24 cellular contexts compared by ENCODE assay signal in the genomic region with DNA sequence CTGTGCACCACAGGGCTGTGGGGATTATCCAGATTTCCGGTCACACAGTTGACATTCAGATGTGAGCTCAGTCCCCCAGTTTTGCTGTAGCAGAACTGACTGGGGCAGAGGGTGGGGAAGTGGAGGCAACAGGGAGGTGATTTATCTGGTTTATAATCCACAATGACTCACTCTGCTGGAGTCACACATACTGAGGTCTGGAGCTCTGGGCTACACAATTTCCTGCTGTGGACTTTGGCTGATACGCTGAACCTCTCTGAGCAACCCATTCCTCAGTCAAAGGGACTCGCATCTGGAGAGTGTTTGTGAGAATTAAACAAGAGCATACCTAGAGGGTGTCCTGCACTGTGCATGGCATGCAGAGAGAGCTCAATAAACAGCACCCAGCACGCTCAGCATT.
"Had no signal": no experiment of that assay in that cellular context is flagged by ENCODE, and none has a peak within 500 bp of the region (broad histone marks: within the 10 kb centered on the region; RNA-seq: fewer than 3 reads in every experiment).

No MANE protein-coding gene starts in this region.

- H3K4me1 ChIP-seq: left lung, spleen had no signal

- H3K9me3 ChIP-seq: left lung, spleen, thyroid gland had no signal

- H3K36me3 ChIP-seq: left lung, neural progenitor cell, spleen, thyroid gland had no signal

- H3K27me3 Mint-ChIP-seq: activated naive CD4-positive, alpha-beta T cell treated with anti-CD3 and anti-CD28 coated beads, Interleukin-2, amount 10 ng/mL, durations not matched to agents 7 days and 5 days; dendritic cell treated with granulocyte-macrophage colony-stimulating factor and Interleukin-4, amounts not matched to agents 40 ng/mL and 50 ng/mL, for 4 days had no signal

- H3K4me3 ChIP-seq: left lung, neural progenitor cell, spleen, thyroid gland had no signal

- H3K27me3 ChIP-seq: left lung, neural progenitor cell, thyroid gland had no signal

- H3K9me3 Mint-ChIP-seq: activated CD4-positive, alpha-beta memory T cell treated with anti-CD3 and anti-CD28 coated beads for 36 hours; activated naive CD4-positive, alpha-beta T cell treated with anti-CD3 and anti-CD28 coated beads, Interleukin-2, amount 10 ng/mL, durations not matched to agents 7 days and 5 days; T-helper 1 cell treated with Interleukin-12 subunit alpha and Interleukin-12 subunit beta and Interleukin-4 antibody, amounts not matched to agents 30 μg/mL and 1 μg/mL, for 36 hours had no signal

- H2AFZ ChIP-seq: neural progenitor cell had no signal

- H3K4me3 Mint-ChIP-seq: activated CD4-positive, alpha-beta memory T cell treated with anti-CD3 and anti-CD28 coated beads for 36 hours; activated naive CD4-positive, alpha-beta T cell treated with anti-CD3 and anti-CD28 coated beads, Interleukin-2, amount 10 ng/mL, durations not matched to agents 7 days and 5 days; brain; dendritic cell treated with granulocyte-macrophage colony-stimulating factor and Interleukin-4, amounts not matched to agents 40 ng/mL and 50 ng/mL, for 4 days; naive thymus-derived CD8-positive, alpha-beta T cell; neural progenitor cell; stimulated activated naive CD8-positive, alpha-beta T cell treated with anti-CD3 and anti-CD28 coated beads, Interleukin-15, Interleukin-2, amounts not matched to agents 100 ng/mL and 50 ng/mL, for 24 hours; T-helper 1 cell treated with Interleukin-12 subunit alpha and Interleukin-12 subunit beta and Interleukin-4 antibody, amounts not matched to agents 30 μg/mL and 1 μg/mL, for 36 hours had no signal

- H3K36me3 Mint-ChIP-seq: activated CD4-positive, alpha-beta memory T cell treated with anti-CD3 and anti-CD28 coated beads for 36 hours; activated naive CD4-positive, alpha-beta T cell treated with anti-CD3 and anti-CD28 coated beads, Interleukin-2, amount 10 ng/mL, durations not matched to agents 7 days and 5 days; brain; neural progenitor cell had no signal

- DNase-seq: activated CD4-positive, alpha-beta memory T cell treated with anti-CD3 and anti-CD28 coated beads for 36 hours; activated CD4-positive, alpha-beta T cell treated with anti-CD3 and anti-CD28 coated beads for 4 hours; activated CD4-positive, CD25-positive, alpha-beta regulatory T cell; activated effector memory CD4-positive, alpha-beta T cell treated with anti-CD3 and anti-CD28 coated beads, Interleukin-2, amount 50 U/mL, for 16 hours; activated naive CD4-positive, alpha-beta T cell treated with anti-CD3 and anti-CD28 coated beads, Interleukin-2, amount 10 ng/mL, durations not matched to agents 7 days and 5 days; effector CD4-positive, alpha-beta T cell; hypothalamus; left lung; naive thymus-derived CD8-positive, alpha-beta T cell; posterior cingulate gyrus; retina; spleen; stimulated activated CD4-positive, alpha-beta T cell treated with anti-CD3 and anti-CD28 coated beads, Interleukin-4, amount 100 ng/mL, for 24 hours; substantia nigra; T1000 had no signal

- H3K9ac ChIP-seq: neural progenitor cell had no signal

- H3K27ac ChIP-seq: left lung, neural progenitor cell, spleen had no signal

- FAIRE-seq: endometrium, frontal cortex, keratinocyte had no signal

- H3K4me2 ChIP-seq: neural progenitor cell had no signal

- H3K4me1 Mint-ChIP-seq: activated naive CD4-positive, alpha-beta T cell treated with anti-CD3 and anti-CD28 coated beads, Interleukin-2, amount 10 ng/mL, durations not matched to agents 7 days and 5 days; brain; naive thymus-derived CD8-positive, alpha-beta T cell had no signal

- H3K27ac Mint-ChIP-seq: activated CD4-positive, alpha-beta memory T cell treated with anti-CD3 and anti-CD28 coated beads for 36 hours; activated naive CD4-positive, alpha-beta T cell treated with anti-CD3 and anti-CD28 coated beads, Interleukin-2, amount 10 ng/mL, durations not matched to agents 7 days and 5 days; brain; dendritic cell treated with granulocyte-macrophage colony-stimulating factor and Interleukin-4, amounts not matched to agents 40 ng/mL and 50 ng/mL, for 4 days; naive thymus-derived CD8-positive, alpha-beta T cell; neural progenitor cell; stimulated activated naive CD8-positive, alpha-beta T cell treated with anti-CD3 and anti-CD28 coated beads, Interleukin-15, Interleukin-2, amounts not matched to agents 100 ng/mL and 50 ng/mL, for 24 hours; T-helper 1 cell treated with Interleukin-12 subunit alpha and Interleukin-12 subunit beta and Interleukin-4 antibody, amounts not matched to agents 30 μg/mL and 1 μg/mL, for 36 hours had no signal

- ATAC-seq: left lung; naive thymus-derived CD8-positive, alpha-beta T cell had no signal
